17 cellular contexts compared by ENCODE assay signal in genomic region chr7:27066148-27066547, GRCh38. TPM values are rescaled to one million over a fixed set of nuclear protein-coding genes. Genes with fewer than 3 reads are reported as not detected.
DNase-seq lines count a peak whose midpoint lies in the region; ATAC-seq, FAIRE-seq and TF ChIP-seq lines count a peak whose summit lies in the region.
"Had no signal": no experiment of that assay in that cellular context is flagged by ENCODE, and none has a peak within 500 bp of the region (broad histone marks: within the 10 kb centered on the region; RNA-seq: fewer than 3 reads in every experiment).

No MANE protein-coding gene starts in this region.

- no peaks in the 10 kb centered on the region for H3K36me3 Mint-ChIP-seq in activated T-helper 17 cell treated with anti-CD3 and anti-CD28 coated beads, Interleukin-2, amount 50 U/mL, for 72 hours (ENCODE audit: low read depth)

- H3K27ac Mint-ChIP-seq in activated T-helper 17 cell treated with anti-CD3 and anti-CD28 coated beads, Interleukin-2, amount 50 U/mL, for 72 hours: no peak overlapping the region
- H3K27ac Mint-ChIP-seq: activated CD8-positive, alpha-beta T cell treated with anti-CD3 and anti-CD28 coated beads for 36 hours had no signal

- POLR2A ChIA-PET in AG04449 (lab: Yijun Ruan, JAX): no interaction called here
- POLR2A ChIA-PET in RWPE1 (lab: Yijun Ruan, JAX; ENCODE audit: low non-redundant PET): interaction anchor here (0.9 kb wide), 1 partner anchor 32 kb away, joined by 4 read pairs; no protein-coding TSS in a partner anchor

- CTCF ChIA-PET in AG04449 (lab: Yijun Ruan, JAX) (interaction anchor here (1.0 kb wide), 1 partner anchor 22 kb away, joined by 3 read pairs; no protein-coding TSS in a partner anchor), RWPE1 (lab: Yijun Ruan, JAX) (interaction anchor here (0.6 to 0.7 kb wide), 2 partner anchors 27 to 1427 kb away, joined by 3 read pairs; no protein-coding TSS in a partner anchor)

- no peak overlapping the region for H3K4me3 Mint-ChIP-seq in activated T-helper 17 cell treated with anti-CD3 and anti-CD28 coated beads, Interleukin-2, amount 50 U/mL, for 72 hours
- H3K4me3 Mint-ChIP-seq: activated CD8-positive, alpha-beta T cell treated with anti-CD3 and anti-CD28 coated beads for 36 hours had no signal

- peak overlapping the region; percentile 38; the same call in 1 of the 2 replicates for H3K27ac ChIP-seq in RWPE1
- H3K27ac ChIP-seq: Peyer's patch, WERI-Rb-1 had no signal

- H3K4me3 ChIP-seq in AG04449 (ENCODE audit: low read depth, low read length) (no peak overlapping the region), fibroblast of villous mesenchyme (ENCODE audit: low read depth, low read length) (no peak overlapping the region)
- H3K4me3 ChIP-seq: Peyer's patch had no signal

- TF ChIP-seq CTCF in AG04449 (IDR thresholded peaks at IDR 0.05; ENCODE audit: insufficient read depth, low read length, missing control alignments) (no peak), RWPE1 (conservative IDR thresholded peaks at IDR 0.05; ENCODE audit: low read depth) (no peak), fibroblast of villous mesenchyme (IDR thresholded peaks at IDR 0.05; ENCODE audit: insufficient read depth, low read depth, low read length) (no peak)

- TF ChIP-seq POLR2A in H54 (IDR thresholded peaks at IDR 0.05; ENCODE audit: low read depth, low read length): no peak

- FAIRE-seq in H54 (lab: Jason Lieb, UNC): peak; percentile 23

- peak; percentile 19 for DNase-seq in AG04449 (ENCODE audit: low read depth, low spot score)
- no peak for DNase-seq in H54 (ENCODE audit: insufficient read length, low spot score)
- DNase-seq in RWPE1 (ENCODE audit: low spot score): peak; percentile 71
- DNase-seq in fibroblast of villous mesenchyme (ENCODE audit: low read depth): peak; percentile 86
- no peak for DNase-seq in medulla oblongata (ENCODE audit: extremely low spot score)
- no peak for DNase-seq in NCI-H1694 (lab: John Stamatoyannopoulos, UW)
- DNase-seq in AML-193 (lab: John Stamatoyannopoulos, UW): no peak
- DNase-seq: ACHN; activated CD8-positive, alpha-beta T cell treated with anti-CD3 and anti-CD28 coated beads for 36 hours; COR-L47; effector memory CD4-positive, alpha-beta T cell; glutamatergic neuron; NCI-H2081 treated with DMSO at 0.1 percent for 48 hours; NCI-H526 treated with DMSO at 0.1 percent for 48 hours; Peyer's patch; WERI-Rb-1 had no signal

- peaks cover 12% of the 10 kb centered on the region for H3K27me3 Mint-ChIP-seq in activated T-helper 17 cell treated with anti-CD3 and anti-CD28 coated beads, Interleukin-2, amount 50 U/mL, for 72 hours

- no peaks in the 10 kb centered on the region for H3K4me1 Mint-ChIP-seq in activated T-helper 17 cell treated with anti-CD3 and anti-CD28 coated beads, Interleukin-2, amount 50 U/mL, for 72 hours

- no peaks in the 10 kb centered on the region for H3K9me3 Mint-ChIP-seq in activated T-helper 17 cell treated with anti-CD3 and anti-CD28 coated beads, Interleukin-2, amount 50 U/mL, for 72 hours
- H3K9me3 Mint-ChIP-seq: activated CD8-positive, alpha-beta T cell treated with anti-CD3 and anti-CD28 coated beads for 36 hours had no signal

- ATAC-seq in activated T-helper 17 cell treated with anti-CD3 and anti-CD28 coated beads, Interleukin-2, amount 50 U/mL, for 72 hours (replicated peaks): no peak
- ATAC-seq: activated CD8-positive, alpha-beta T cell treated with anti-CD3 and anti-CD28 coated beads for 36 hours had no signal

RNA-seq across cellular contexts. Expression of gene HOXA1, which starts 29.7 kb away (rescaled TPM):
- total RNA-seq in fibroblast of villous mesenchyme: 0.32 and 0.43 TPM in 2 replicates
- total RNA-seq in activated T-helper 17 cell treated with anti-CD3 and anti-CD28 coated beads, Interleukin-2, amount 50 U/mL, for 72 hours: under 1 TPM in 1 of 2 donors, not detected in 1; 0.39 TPM

RNA-seq across cellular contexts. Expression of gene HOXA2, which starts 36.3 kb away (rescaled TPM):
- total RNA-seq in fibroblast of villous mesenchyme: 0.64 and 0.86 TPM in 2 replicates
- not detected for total RNA-seq in activated T-helper 17 cell treated with anti-CD3 and anti-CD28 coated beads, Interleukin-2, amount 50 U/mL, for 72 hours
- total RNA-seq: activated CD8-positive, alpha-beta T cell treated with anti-CD3 and anti-CD28 coated beads for 36 hours had no signal

Comparison
In these comparisons a context has a peak if more than half of its experiments do, and no peak if none do; other contexts are left out.
1. DNase-seq: peak in AG04449 (single experiment), RWPE1 (single experiment) and fibroblast of villous mesenchyme (single experiment); none in H54 (single experiment), medulla oblongata (single experiment), NCI-H1694 (single experiment) and AML-193 (0 of 2).